ENCODE assay signal across 25 cellular contexts in the genomic region with DNA sequence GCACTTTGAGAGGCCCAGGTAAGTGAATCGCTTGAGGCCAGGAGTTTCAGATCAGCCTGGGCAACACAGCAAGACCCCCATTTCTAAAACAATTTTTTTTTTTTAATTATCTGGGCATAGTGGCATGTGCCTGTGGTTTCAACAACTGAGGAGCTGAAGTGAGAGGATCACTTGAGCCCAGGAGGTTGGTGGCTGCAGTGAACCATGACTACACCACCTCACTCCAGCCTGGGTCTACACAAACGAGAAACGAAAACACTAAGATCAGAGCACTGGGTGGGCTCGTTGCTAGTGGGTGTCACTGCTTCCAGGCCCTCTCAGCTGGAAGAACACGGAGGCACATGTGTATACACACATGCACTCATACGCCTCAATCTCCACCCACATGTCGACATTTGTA.
"Had no signal": no experiment of that assay in that cellular context is flagged by ENCODE, and none has a peak within 500 bp of the region (broad histone marks: within the 10 kb centered on the region; RNA-seq: fewer than 3 reads in every experiment).

No MANE protein-coding gene starts in this region.

- H3K9me3 ChIP-seq: left ventricle myocardium inferior, right atrium auricular region, right lobe of liver, stomach, testis, tibial artery, uterus had no signal

- H3K4me3 ChIP-seq: heart right ventricle, hepatocyte, left ventricle myocardium inferior, lung, neural progenitor cell, right atrium auricular region, right lobe of liver, skin epidermis, stomach, testis, tibial artery, uterus had no signal

- H2AFZ ChIP-seq: hepatocyte, neural progenitor cell, parathyroid adenoma had no signal

- ATAC-seq: heart right ventricle; natural killer cell; right lobe of liver; stimulated activated naive B cell treated with anti-CD40 and anti-IgM and Interleukin-4, amounts not matched to agents 10 μg/mL and 1 μg/mL and 100 μg/mL, for 72 hours; stimulated activated naive CD8-positive, alpha-beta T cell treated with anti-CD3 and anti-CD28 coated beads, Interleukin-15, Interleukin-2, amounts not matched to agents 100 U/mL and 50 U/mL, for 24 hours had no signal

- H3K27ac ChIP-seq: heart right ventricle, hepatocyte, left ventricle myocardium inferior, neural progenitor cell, parathyroid adenoma, right atrium auricular region, right lobe of liver, skin epidermis, stomach, testis, tibial artery, uterus had no signal

- DNase-seq: heart right ventricle; islet precursor cell; left ventricle myocardium inferior; mesendoderm; naive B cell; natural killer cell; nephron progenitor cell; stimulated activated CD4-positive, alpha-beta T cell treated with anti-CD3 and anti-CD28 coated beads, Interleukin-12 subunit alpha, Interleukin-12 subunit beta, amount 100 ng/mL, for 4 hours; stimulated activated CD4-positive, alpha-beta T cell treated with anti-CD3 and anti-CD28 coated beads, Interleukin-15, amount 100 ng/mL, for 24 hours; stimulated activated CD4-positive, alpha-beta T cell treated with anti-CD3 and anti-CD28 coated beads, Interleukin-2, amount 100 ng/mL, for 24 hours; stimulated activated CD4-positive, alpha-beta T cell treated with anti-CD3 and anti-CD28 coated beads, Interleukin-4, amount 100 ng/mL, for 1 hour; stimulated activated naive B cell treated with anti-CD40 and anti-IgM and Interleukin-4, amounts not matched to agents 10 μg/mL and 1 μg/mL and 100 μg/mL, for 72 hours; stimulated activated naive CD8-positive, alpha-beta T cell treated with anti-CD3 and anti-CD28 coated beads, Interleukin-15, Interleukin-2, amounts not matched to agents 100 U/mL and 50 U/mL, for 24 hours; stomach; testis; trophoblast cell; uterus had no signal

- H3K4me2 ChIP-seq: hepatocyte, neural progenitor cell had no signal

- H3K9ac ChIP-seq: neural progenitor cell, parathyroid adenoma had no signal

- H3K36me3 ChIP-seq: heart right ventricle, left ventricle myocardium inferior, neural progenitor cell, right atrium auricular region, right lobe of liver, stomach, tibial artery, uterus had no signal

- H3K4me1 ChIP-seq: neural progenitor cell, parathyroid adenoma had no signal

- H3K27me3 ChIP-seq: heart right ventricle, hepatocyte, neural progenitor cell, right atrium auricular region, right lobe of liver, stomach, testis, tibial artery, uterus had no signal
